8 cellular contexts compared by ENCODE assay signal in genomic region chr17:70168979-70169706, GRCh38. TPM values are rescaled to one million over a fixed set of nuclear protein-coding genes. Genes with fewer than 3 reads are reported as not detected.
DNase-seq lines count a peak whose midpoint lies in the region; ATAC-seq, FAIRE-seq and TF ChIP-seq lines count a peak whose summit lies in the region.

Gene KCNJ2, plus strand, starts transcription at chr17:70169532. Its CDS starts 5,508 bp downstream, at chr17:70175040.

- H3K4me1 Mint-ChIP-seq in activated CD4-positive, alpha-beta T cell treated with anti-CD3 and anti-CD28 coated beads, Interleukin-2, amount 10 ng/mL, durations not matched to agents 7 days and 5 days: peaks cover 14% of the 10 kb centered on the region

- peak within 1 kb of the TSS; percentile 61 for H2BK5ac ChIP-seq in mesenchymal stem cell (ENCODE audit: low read depth, low read length, poor library complexity, severe bottlenecking)

- no peak within 1 kb of the TSS for H4K91ac ChIP-seq in mesenchymal stem cell (ENCODE audit: low read length)

- dilution Hi-C loops in endothelial cell of umbilical vein (cut with MboI; ENCODE audit: extremely low pct_ligation_motif_present, low sequenced_read_pairs): no loop called here

- no peaks in the 10 kb centered on the region for H3K9me3 Mint-ChIP-seq in activated CD4-positive, alpha-beta T cell treated with anti-CD3 and anti-CD28 coated beads, Interleukin-2, amount 10 ng/mL, durations not matched to agents 7 days and 5 days

- TSS peak; percentile 47 for BruUV-seq in endothelial cell of umbilical vein (replicated peaks; lab: Mats Ljungman, UMichigan)

- POLR2A ChIA-PET in activated CD4-positive, alpha-beta T cell treated with anti-CD3 and anti-CD28 coated beads, Interleukin-2, amount 10 ng/mL, durations not matched to agents 7 days and 5 days (lab: Charles Lee): no interaction called here
- POLR2A ChIA-PET in endothelial cell of umbilical vein (lab: Charles Lee): interaction anchor here (0.7 to 3.3 kb wide), 7 partner anchors 9 to 562 kb away, joined by 3 to 14 read pairs (median 3); no protein-coding TSS in a partner anchor

- WGBS in mesenchymal stem cell: under 1% methylated on average over 62 of the region's 67 CpGs

- H3K9me3 ChIP-seq in endothelial cell of umbilical vein (replicated peaks; ENCODE audit: control insufficient read depth, insufficient read depth, low read length) (no peaks in the 10 kb centered on the region), mesenchymal stem cell (ENCODE audit: control insufficient read depth, low read length) (no peaks in the 10 kb centered on the region)

- H3K14ac ChIP-seq in mesenchymal stem cell (ENCODE audit: low read length in 2 of 2): peak within 1 kb of the TSS in 1 of 2 experiments; percentile 12

- H3K79me2 ChIP-seq in endothelial cell of umbilical vein (ENCODE audit: control insufficient read depth, insufficient read depth, low read length): peaks cover 33% of the 10 kb centered on the region

- H3K18ac ChIP-seq in mesenchymal stem cell (ENCODE audit: low read depth in 1 of 2, low read length in 2 of 2): peak within 1 kb of the TSS in 1 of 2 experiments; percentile 71

- no peak within 1 kb of the TSS for H3K23ac ChIP-seq in mesenchymal stem cell (ENCODE audit: low read length in 2 of 2)

- peak within 1 kb of the TSS; percentile 66 for H3K4me3 Mint-ChIP-seq in activated CD4-positive, alpha-beta T cell treated with anti-CD3 and anti-CD28 coated beads, Interleukin-2, amount 10 ng/mL, durations not matched to agents 7 days and 5 days

- DNase-seq in AG20443 (ENCODE audit: low spot score): peak; percentile 95
- peak; percentile 86 for DNase-seq in NCI-H2227 (lab: John Stamatoyannopoulos, UW; ENCODE audit: unreplicated experiment)
- DNase-seq in activated CD4-positive, alpha-beta T cell treated with anti-CD3 and anti-CD28 coated beads, Interleukin-2, amount 10 ng/mL, durations not matched to agents 7 days and 5 days: peak; percentile 67
- DNase-seq in endothelial cell of umbilical vein (ENCODE audit: low read depth, low spot score): peak; percentile 93
- DNase-seq in mesenchymal stem cell: peak; percentile 86
- peak; percentile 45 to 47 for DNase-seq in stimulated activated CD8-positive, alpha-beta memory T cell treated with anti-CD3 and anti-CD28 coated beads, Interleukin-2, amount 100 ng/mL, for 48 hours (ENCODE audit: low read depth in 2 of 2)

- H3K4me2 ChIP-seq in endothelial cell of umbilical vein (ENCODE audit: insufficient read depth, low read length) (peak within 1 kb of the TSS; percentile 97), mesenchymal stem cell (ENCODE audit: low read length, poor library complexity, severe bottlenecking) (peak within 1 kb of the TSS; percentile 77)

- peak within 1 kb of the TSS; percentile 2 to 38 for H3K4ac ChIP-seq in mesenchymal stem cell (ENCODE audit: low read depth in 1 of 2, low read length in 2 of 2)

- CTCF ChIA-PET in activated CD4-positive, alpha-beta T cell treated with anti-CD3 and anti-CD28 coated beads, Interleukin-2, amount 10 ng/mL, durations not matched to agents 7 days and 5 days (lab: Charles Lee): no interaction called here
- CTCF ChIA-PET in endothelial cell of umbilical vein (lab: Charles Lee): interaction anchor here (0.6 to 7.9 kb wide), 20 partner anchors 10 to 643 kb away, joined by 3 to 156 read pairs (median 4); no protein-coding TSS in a partner anchor

- H2AK5ac ChIP-seq in mesenchymal stem cell (ENCODE audit: low read length, severe bottlenecking): no peak within 1 kb of the TSS

- H3K27me3 Mint-ChIP-seq in activated CD4-positive, alpha-beta T cell treated with anti-CD3 and anti-CD28 coated beads, Interleukin-2, amount 10 ng/mL, durations not matched to agents 7 days and 5 days: peaks cover 65% of the 10 kb centered on the region

- H2AFZ ChIP-seq in endothelial cell of umbilical vein (ENCODE audit: low read depth, low read length) (peak within 1 kb of the TSS; percentile 45), mesenchymal stem cell (ENCODE audit: low read depth, low read length) (peak within 1 kb of the TSS; percentile 70)

- peak within 1 kb of the TSS in 1 of 2 experiments; percentile 61 for H2BK12ac ChIP-seq in mesenchymal stem cell (ENCODE audit: low read length in 2 of 2)

- no peak within 1 kb of the TSS for H2BK15ac ChIP-seq in mesenchymal stem cell (ENCODE audit: low read depth, poor library complexity, severe bottlenecking)

- FAIRE-seq in endothelial cell of umbilical vein (lab: Jason Lieb, UNC): no peak

- ATAC-seq in GM19025 (IDR thresholded peaks at IDR 0.05; ENCODE audit: low read depth, unreplicated experiment): peak; percentile 97
- peak; percentile 97 for ATAC-seq in HG03135 (IDR thresholded peaks at IDR 0.05; ENCODE audit: unreplicated experiment)

- H3K27ac ChIP-seq in endothelial cell of umbilical vein (ENCODE audit: insufficient read depth, low read depth, low read length): peak within 1 kb of the TSS; percentile 87
- H3K27ac ChIP-seq in mesenchymal stem cell (ENCODE audit: low read length, poor library complexity, severe bottlenecking): peak within 1 kb of the TSS; percentile 66

- peak within 1 kb of the TSS; percentile 85 to 97 (median 95) for H3K4me3 ChIP-seq in endothelial cell of umbilical vein (replicated peaks in 1 of 3; ENCODE audit: insufficient read depth in 1 of 3, low read depth in 1 of 3, low read length in 3 of 3)
- peak within 1 kb of the TSS; percentile 65 to 88 for H3K4me3 ChIP-seq in mesenchymal stem cell (ENCODE audit: insufficient read depth in 1 of 2, low read depth in 1 of 2, low read length in 2 of 2)

- no peaks in the 10 kb centered on the region for H3K9me1 ChIP-seq in endothelial cell of umbilical vein (replicated peaks; ENCODE audit: control insufficient read depth, extremely low read depth, insufficient read depth, low read length)

- no peaks in the 10 kb centered on the region for H4K20me1 ChIP-seq in endothelial cell of umbilical vein (replicated peaks; ENCODE audit: control insufficient read depth, extremely low read depth, insufficient read depth, low read length)

- TF ChIP-seq CTCF in endothelial cell of umbilical vein (IDR thresholded peaks at IDR 0.05; ENCODE audit: extremely low read depth in 1 of 2, insufficient read depth in 1 of 2, low read depth in 1 of 2, low read length in 2 of 2): no peak

- H3K36me3 Mint-ChIP-seq in activated CD4-positive, alpha-beta T cell treated with anti-CD3 and anti-CD28 coated beads, Interleukin-2, amount 10 ng/mL, durations not matched to agents 7 days and 5 days (ENCODE audit: low read depth): no peaks in the 10 kb centered on the region

- peak within 1 kb of the TSS; percentile 96 for H3K9ac ChIP-seq in endothelial cell of umbilical vein (replicated peaks; ENCODE audit: extremely low read depth, insufficient read depth, low read length)
- peak within 1 kb of the TSS; percentile 88 for H3K9ac ChIP-seq in mesenchymal stem cell (ENCODE audit: low read length)

- H3K36me3 ChIP-seq in endothelial cell of umbilical vein (ENCODE audit: control insufficient read depth in 2 of 2, extremely low read depth in 1 of 2, insufficient read depth in 2 of 2, low read length in 2 of 2) (no peaks in the 10 kb centered on the region), mesenchymal stem cell (ENCODE audit: control insufficient read depth in 1 of 2, insufficient read depth in 2 of 2, low read depth in 1 of 2, low read length in 2 of 2) (no peaks in the 10 kb centered on the region)

- H3K27me3 ChIP-seq in endothelial cell of umbilical vein (ENCODE audit: control insufficient read depth in 2 of 2, insufficient read depth in 2 of 2, low read length in 2 of 2): no peaks in the 10 kb centered on the region
- no peaks in the 10 kb centered on the region for H3K27me3 ChIP-seq in mesenchymal stem cell (ENCODE audit: control insufficient read depth in 1 of 2, insufficient read depth in 1 of 2, low read length in 2 of 2)

- H2BK120ac ChIP-seq in mesenchymal stem cell (ENCODE audit: low read depth, low read length): no peak within 1 kb of the TSS

- TF ChIP-seq POLR2A in endothelial cell of umbilical vein (IDR thresholded peaks at IDR 0.05; ENCODE audit: low read depth, low read length): peak; percentile 95

- no peak within 1 kb of the TSS for H3K27ac Mint-ChIP-seq in activated CD4-positive, alpha-beta T cell treated with anti-CD3 and anti-CD28 coated beads, Interleukin-2, amount 10 ng/mL, durations not matched to agents 7 days and 5 days

- intact Hi-C loops in endothelial cell of umbilical vein (cut with micrococcal nuclease): loop anchor here (1.0 to 5.0 kb wide), 19 partner anchors 11 to 842 kb away; partner anchors contain the start of gene ABCA5

- peak within 1 kb of the TSS; percentile 51 for H4K8ac ChIP-seq in mesenchymal stem cell (ENCODE audit: low read length)

- H3K4me1 ChIP-seq in endothelial cell of umbilical vein (ENCODE audit: control insufficient read depth, extremely low read depth, insufficient read depth, low read length) (peaks cover 58% of the 10 kb centered on the region), mesenchymal stem cell (ENCODE audit: control insufficient read depth, insufficient read depth, low read depth, low read length) (peaks cover 2% of the 10 kb centered on the region)

- peaks cover 1% of the 10 kb centered on the region for H3K79me1 ChIP-seq in mesenchymal stem cell (replicated peaks; ENCODE audit: low read length, poor library complexity, severe bottlenecking)

TF ChIP-seq in endothelial cell of umbilical vein, 7 proteins besides CTCF, POLR2A, EP300 and RAD21:
- TF ChIP-seq POLR2AphosphoS5 (IDR thresholded peaks at IDR 0.05; ENCODE audit: insufficient read depth, low read depth, low read length) (peak; percentile 97), GATA2 (IDR thresholded peaks at IDR 0.05; ENCODE audit: insufficient read depth, insufficient read length, low read depth, low read length) (no peak), EZH2 (IDR thresholded peaks at IDR 0.05; ENCODE audit: borderline replicate concordance, low read depth, low read length, severe bottlenecking) (no peak)
- TF ChIP-seq, protein P1, sequence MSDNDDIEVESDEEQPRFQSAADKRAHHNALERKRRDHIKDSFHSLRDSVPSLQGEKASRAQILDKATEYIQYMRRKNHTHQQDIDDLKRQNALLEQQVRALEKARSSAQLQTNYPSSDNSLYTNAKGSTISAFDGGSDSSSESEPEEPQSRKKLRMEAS (IDR thresholded peaks at IDR 0.05; ENCODE audit: insufficient read depth, insufficient read length): no peak

RNA-seq across cellular contexts. Expression of gene KCNJ2, which starts in this region (rescaled TPM):
- total RNA-seq in activated CD4-positive, alpha-beta T cell treated with anti-CD3 and anti-CD28 coated beads, Interleukin-2, amount 10 ng/mL, durations not matched to agents 7 days and 5 days: not detected
- 11.5 and 15.5 TPM in 2 replicates for total RNA-seq in endothelial cell of umbilical vein
- polyA plus RNA-seq in endothelial cell of umbilical vein: 3.7 and 8.3 TPM in 2 replicates
- polyA plus RNA-seq in endothelial cell of umbilical vein (2011; cell fraction: cytosol; rRNA removed): 6.7 and 7.0 TPM in 2 replicates
- 18.4 and 24.3 TPM in 2 replicates for polyA plus RNA-seq in endothelial cell of umbilical vein (2011; cell fraction: nucleus; rRNA removed)
- 16.3 and 19.9 TPM in 2 replicates for polyA plus RNA-seq in endothelial cell of umbilical vein (2012)
- polyA minus RNA-seq in endothelial cell of umbilical vein: 55.7 and 80.0 TPM in 2 replicates
- 0.31 TPM for polyA minus RNA-seq in endothelial cell of umbilical vein (2011; cell fraction: cytosol; rRNA and poly(A)+ RNA removed)
- polyA minus RNA-seq in endothelial cell of umbilical vein (2011; cell fraction: nucleus; rRNA and poly(A)+ RNA removed): 34.9 and 53.2 TPM in 2 replicates
- 1.5 TPM for polyA plus RNA-seq in mesenchymal stem cell (2013, experiment 1 of 2)
- 1.6 TPM for polyA plus RNA-seq in mesenchymal stem cell (2013, experiment 2 of 2)

Comparison
In these comparisons a context has a peak if more than half of its experiments do, and no peak if none do; other contexts are left out.
1. Peak in every context shown above with its lines: DNase-seq, ATAC-seq, H3K4me3 ChIP-seq and H3K27ac ChIP-seq.
2. RNA of gene KCNJ2 (total RNA-seq): 11.5 to 15.5 TPM in endothelial cell of umbilical vein; not detected in activated CD4-positive, alpha-beta T cell treated with anti-CD3 and anti-CD28 coated beads, Interleukin-2, amount 10 ng/mL, durations not matched to agents 7 days and 5 days; every median in the first group is over 10 times any median in the second.
3. Peak in DNase-seq in activated CD4-positive, alpha-beta T cell treated with anti-CD3 and anti-CD28 coated beads, Interleukin-2, amount 10 ng/mL, durations not matched to agents 7 days and 5 days; RNA of the gene not detected or under 1 TPM.